28 cellular contexts compared by ENCODE assay signal in the genomic region with DNA sequence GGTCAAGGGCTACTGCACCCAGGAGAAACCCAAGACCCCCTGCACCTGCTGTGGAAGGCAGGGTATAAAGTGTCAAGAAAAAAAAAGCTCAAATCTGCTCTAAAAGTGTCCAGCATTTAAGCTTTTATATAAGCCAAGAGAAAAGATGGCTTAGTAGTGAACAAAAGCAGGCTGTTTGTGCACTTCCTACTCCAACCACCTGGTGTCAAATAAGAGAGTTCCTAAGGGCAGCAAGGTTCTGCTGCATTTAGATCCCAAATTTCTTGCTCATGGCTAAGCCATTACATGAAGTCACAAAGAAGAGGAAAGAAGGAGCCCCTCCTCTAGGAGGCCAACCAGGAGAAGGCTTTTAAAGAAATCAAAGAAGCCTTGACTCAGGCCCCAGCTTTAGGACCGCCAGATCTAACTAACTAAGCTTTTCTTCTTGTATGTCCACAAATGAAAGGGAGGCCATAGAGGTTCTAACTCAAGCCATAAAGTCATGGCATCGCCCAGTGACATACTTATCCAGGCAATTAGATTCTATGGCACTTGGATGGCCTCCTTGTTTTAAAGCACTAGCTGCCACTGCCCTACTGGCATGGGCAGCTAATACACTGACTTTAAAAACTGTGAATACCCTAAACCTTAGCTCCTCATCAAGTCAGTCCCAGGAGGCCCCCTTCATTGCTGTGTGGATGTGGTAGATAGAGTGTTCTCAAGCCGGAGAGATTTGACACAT. TPM values are rescaled to one million over a fixed set of nuclear protein-coding genes. Genes with fewer than 3 reads are reported as not detected.
A peak's percentile ranks its signal among the peaks of the same experiment; 100 is the strongest.
DNase-seq lines count a peak whose midpoint lies in the region; ATAC-seq and TF ChIP-seq lines count a peak whose summit lies in the region.
"Had no signal": no experiment of that assay in that cellular context is flagged by ENCODE, and none has a peak within 500 bp of the region (broad histone marks: within the 10 kb centered on the region; RNA-seq: fewer than 3 reads in every experiment).

No MANE protein-coding gene starts in this region.

- H3K79me2 ChIP-seq in Loucy (ENCODE audit: insufficient read depth, low read length), result no peaks in the 10 kb centered on the region

- TF ChIP-seq CTCF in GM12875 (IDR thresholded peaks at IDR 0.05; ENCODE audit: borderline replicate concordance, insufficient read depth, low read depth, low read length) (peak; percentile 13; the same call in 1 of the 2 replicates), Loucy (conservative IDR thresholded peaks at IDR 0.05; ENCODE audit: low read length) (peak; percentile 25), epithelial cell of esophagus (IDR thresholded peaks at IDR 0.05; ENCODE audit: insufficient read depth, low read depth, low read length, missing control alignments) (peak; percentile 11)

- ATAC-seq in GM21447 (IDR thresholded peaks at IDR 0.05; ENCODE audit: unreplicated experiment), result no peak
- ATAC-seq: gastrocnemius medialis, left ventricle myocardium superior had no signal

- no peaks in the 10 kb centered on the region for H3K36me3 ChIP-seq in Loucy (ENCODE audit: insufficient read depth, low read length)
- H3K36me3 ChIP-seq: breast epithelium, colonic mucosa, esophagus squamous epithelium, gastrocnemius medialis, thoracic aorta, uterus had no signal

- H3K4me3 ChIP-seq in GM12875 (ENCODE audit: low read depth, low read length), result no peak overlapping the region
- no peak overlapping the region for H3K4me3 ChIP-seq in Loucy (ENCODE audit: low read length, poor library complexity, severe bottlenecking)
- H3K4me3 ChIP-seq in epithelial cell of esophagus (ENCODE audit: low read length), result no peak overlapping the region
- H3K4me3 ChIP-seq: colonic mucosa, esophagus squamous epithelium, gastrocnemius medialis, PC-9, thoracic aorta, uterus had no signal

- H3K27me3 ChIP-seq in Loucy (ENCODE audit: insufficient read depth, low read length, poor library complexity, severe bottlenecking), result no peaks in the 10 kb centered on the region
- H3K27me3 ChIP-seq: breast epithelium, colonic mucosa, esophagus squamous epithelium, gastrocnemius medialis, uterus had no signal

- no peak overlapping the region for H3K4me2 ChIP-seq in Loucy (ENCODE audit: low read depth, low read length, poor library complexity, severe bottlenecking)
- H3K4me2 ChIP-seq: PC-9 had no signal

- peaks cover under 1% of the 10 kb centered on the region for H3K4me1 ChIP-seq in Loucy (ENCODE audit: insufficient read depth, low read length, poor library complexity, severe bottlenecking)
- H3K4me1 ChIP-seq: breast epithelium, colonic mucosa, esophagus squamous epithelium, gastrocnemius medialis, uterus had no signal

- H2AFZ ChIP-seq in Loucy (ENCODE audit: low read length), result no peak overlapping the region
- H2AFZ ChIP-seq: PC-9 had no signal

- no peaks in the 10 kb centered on the region for H4K20me1 ChIP-seq in Loucy (ENCODE audit: insufficient read depth, low read length, poor library complexity, severe bottlenecking)

- DNase-seq in epithelial cell of esophagus (ENCODE audit: low read depth) (no peak), posterior vena cava (ENCODE audit: low spot score) (peak; percentile 2), GF-D8 (lab: John Stamatoyannopoulos, UW) (no peak), NCI-H2107 (lab: John Stamatoyannopoulos, UW) (no peak)
- DNase-seq: activated CD4-positive, alpha-beta T cell treated with anti-CD3 and anti-CD28 coated beads, Interleukin-2, amount 10 ng/mL, durations not matched to agents 7 days and 5 days; activated naive CD4-positive, alpha-beta T cell treated with anti-CD3 and anti-CD28 coated beads, Interleukin-2, amount 50 U/mL, for 16 hours; CD4-positive, alpha-beta memory T cell; colonic mucosa; esophagus squamous epithelium; gastrocnemius medialis; Karpas-422; left ventricle myocardium superior; naive B cell; NCI-H1694 treated with DMSO at 0.1 percent for 48 hours; NCI-H2171 treated with DMSO at 0.1 percent for 48 hours; NCI-H524; NK-92 treated with Interleukin-12 subunit alpha and Interleukin-12 subunit beta, amount 100 ng/mL, for 24 hours; nucleus accumbens; PC-9; Right ventricle myocardium superior; T-helper 9 cell; uterus had no signal

- no peaks in the 10 kb centered on the region for H3K9me2 ChIP-seq in Loucy (replicated peaks; ENCODE audit: low read depth, low read length)

- H3K9ac ChIP-seq in Loucy (ENCODE audit: low read depth, low read length, poor library complexity, severe bottlenecking), result no peak overlapping the region

- H3F3A ChIP-seq in Loucy (ENCODE audit: low read depth), result no peaks in the 10 kb centered on the region

- H3K9me3 ChIP-seq in Loucy (ENCODE audit: insufficient read depth, low read depth, low read length), result peaks cover 13% of the 10 kb centered on the region; the same call in 1 of the 2 replicates
- H3K9me3 ChIP-seq: colonic mucosa, gastrocnemius medialis, thoracic aorta, uterus had no signal

- intact Hi-C loops in posterior vena cava (cut with DNase I), result no loop called here

RNA-seq across cellular contexts. Expression of gene CCR4, which starts 17.1 kb away (rescaled TPM):
- under 1 TPM; 0.23 to 0.33 TPM for total RNA-seq in posterior vena cava
- total RNA-seq: left ventricle myocardium superior, PC-9, skeletal muscle tissue had no signal
